In genomic region chr12:102062419-102062806, GRCh38 we compare ENCODE assay signal across 8 cellular contexts. TPM values are rescaled to one million over a fixed set of nuclear protein-coding genes. Genes with fewer than 3 reads are reported as not detected.
DNase-seq lines count a peak whose midpoint lies in the region; ATAC-seq, FAIRE-seq and TF ChIP-seq lines count a peak whose summit lies in the region.

No MANE protein-coding gene starts in this region.

- H3K4me3 ChIP-seq in ACC112 (ENCODE audit: low read depth, low read length): peak overlapping the region; percentile 89
- H3K4me3 ChIP-seq in HUES48 (ENCODE audit: low read depth, low read length): peak overlapping the region; percentile 95
- H3K4me3 ChIP-seq in GM12878: no peak overlapping the region
- H3K4me3 ChIP-seq in naive thymus-derived CD4-positive, alpha-beta T cell (ENCODE audit: low read length): no peak overlapping the region

- peak overlapping the region; percentile 94 to 100 (median 99) for H3K27ac Mint-ChIP-seq in naive thymus-derived CD4-positive, alpha-beta T cell

- POLR2A ChIA-PET in GM12878 (lab: Charles Lee): interaction anchor here (0.6 to 2.2 kb wide), 8 partner anchors 18 to 172 kb away, joined by 3 to 9 read pairs (median 4); partner anchors contain the start of genes NUP37 and PARPBP
- POLR2A ChIA-PET in naive thymus-derived CD4-positive, alpha-beta T cell (lab: Charles Lee): interaction anchor here (0.8 to 2.4 kb wide), 6 partner anchors 13 to 654 kb away, joined by 3 to 16 read pairs (median 5); partner anchors contain the start of genes ARL1, NUP37 and PARPBP

- TF ChIP-seq POLR2A in GM12878 (IDR thresholded peaks at IDR 0.05; ENCODE audit: low read depth, low read length): no peak

- H3K9me3 ChIP-seq in HUES48 (ENCODE audit: control insufficient read depth, insufficient read depth, low read length) (no peaks in the 10 kb centered on the region), GM12878 (replicated peaks; ENCODE audit: control insufficient read depth, insufficient read depth, low read length) (no peaks in the 10 kb centered on the region)
- no peaks in the 10 kb centered on the region for H3K9me3 ChIP-seq in naive thymus-derived CD4-positive, alpha-beta T cell (ENCODE audit: control insufficient read depth in 2 of 3, low read length in 3 of 3)

- peak overlapping the region; percentile 84 to 99 (median 97) for H3K4me3 Mint-ChIP-seq in naive thymus-derived CD4-positive, alpha-beta T cell

- peaks cover 0 to 21% (median 5%) of the 10 kb centered on the region in 5 donors for H3K27me3 Mint-ChIP-seq in naive thymus-derived CD4-positive, alpha-beta T cell

- H3K79me2 ChIP-seq in ACC112 (ENCODE audit: control insufficient read depth, insufficient read depth, low read length, unreplicated experiment) (peaks cover 9% of the 10 kb centered on the region), GM12878 (ENCODE audit: control insufficient read depth, insufficient read depth, low read length) (peaks cover 6% of the 10 kb centered on the region)

- H3K4me1 ChIP-seq in ACC112 (ENCODE audit: control insufficient read depth, insufficient read depth, low read length, unreplicated experiment): peaks cover 3% of the 10 kb centered on the region
- H3K4me1 ChIP-seq in HUES48 (ENCODE audit: control insufficient read depth, insufficient read depth, low read length): no peaks in the 10 kb centered on the region
- H3K4me1 ChIP-seq in GM12878 (ENCODE audit: control insufficient read depth, insufficient read depth, low read length): peaks cover 10% of the 10 kb centered on the region; the same call in 1 of the 2 replicates
- H3K4me1 ChIP-seq in naive thymus-derived CD4-positive, alpha-beta T cell (ENCODE audit: control insufficient read depth in 2 of 2, insufficient read depth in 2 of 2, low read length in 2 of 2): peaks cover 16 to 17% of the 10 kb centered on the region in 2 donors

- in situ Hi-C loops in GM12878 (cut with MboI): no loop called here

- no peak for TF ChIP-seq CTCF in GM12878 (IDR thresholded peaks at IDR 0.05 in 2 of 3, conservative IDR thresholded peaks at IDR 0.05 in 1 of 3; ENCODE audit: control insufficient read depth in 2 of 3, extremely low read depth in 1 of 3, insufficient read depth in 1 of 3, low read depth in 3 of 3, low read length in 3 of 3)

- 72% methylated on average over 11 of the region's 11 CpGs for WGBS in GM12878 (ENCODE audit: insufficient coverage, insufficient replicate concordance, low lambda C conversion rate, missing lambda C conversion rate)

- DNase-seq in GM12878 (ENCODE audit: low read depth, low spot score) (no peak), GM03348 (ENCODE audit: low spot score) (no peak)
- DNase-seq in naive thymus-derived CD4-positive, alpha-beta T cell: no peak

- no peak for FAIRE-seq in GM12878 (lab: Jason Lieb, UNC)

- H3K36me3 Mint-ChIP-seq in naive thymus-derived CD4-positive, alpha-beta T cell: peaks cover 0 to 28% (median 17%) of the 10 kb centered on the region in 5 donors

- H3K27ac ChIP-seq in ACC112 (ENCODE audit: low read depth, low read length) (no peak overlapping the region), HUES48 (ENCODE audit: low read depth, low read length) (no peak overlapping the region), GM12878 (ENCODE audit: control insufficient read depth, insufficient read depth) (peak overlapping the region; percentile 4; the same call in 1 of the 2 replicates)
- H3K27ac ChIP-seq in naive thymus-derived CD4-positive, alpha-beta T cell (ENCODE audit: low read depth, low read length): no peak overlapping the region

- H3K9me3 Mint-ChIP-seq in naive thymus-derived CD4-positive, alpha-beta T cell: peaks cover 0 to 1% (median 0%) of the 10 kb centered on the region in 11 donors

- no peaks in the 10 kb centered on the region for H4K20me1 ChIP-seq in GM12878 (ENCODE audit: control insufficient read depth, insufficient read depth)

- intact Hi-C loops in GM12878 (cut with micrococcal nuclease; ENCODE audit: unreplicated experiment): loop anchor here (5.0 to 10.0 kb wide), 3 partner anchors 60 to 288 kb away; partner anchors contain the start of genes NUP37 and PARPBP
- intact Hi-C loops in naive thymus-derived CD4-positive, alpha-beta T cell (cut with micrococcal nuclease): loop anchor here (1.0 to 10.0 kb wide), 20 partner anchors 58 to 1920 kb away; partner anchors contain the start of genes ACTR6 (in 2 of the 2), ARL1 (in 2 of the 2), DEPDC4 (in 2 of the 2) and DRAM1 (in 2 of the 2)

- H3K9ac ChIP-seq in HUES48 (ENCODE audit: low read depth, low read length) (no peak overlapping the region), GM12878 (ENCODE audit: control insufficient read depth, insufficient read depth, low read length) (peak overlapping the region; percentile 97; the same call in 1 of the 2 replicates)

- H2AFZ ChIP-seq in ACC112 (ENCODE audit: low read length, unreplicated experiment) (peak overlapping the region; percentile 26), GM12878 (ENCODE audit: control insufficient read depth, low read depth, low read length) (peak overlapping the region; percentile 86)

- CTCF ChIA-PET in GM12878 (lab: Yijun Ruan, JAX): interaction anchor here (1.2 to 1.6 kb wide), 3 partner anchors 121 to 144 kb away, joined by 3 to 5 read pairs (median 4); no protein-coding TSS in a partner anchor
- CTCF ChIA-PET in naive thymus-derived CD4-positive, alpha-beta T cell (lab: Charles Lee): no interaction called here

- ATAC-seq in GM12878 (no peak), GM21529 (IDR thresholded peaks at IDR 0.05; ENCODE audit: unreplicated experiment) (no peak), GM21528 (IDR thresholded peaks at IDR 0.05; ENCODE audit: low FRiP score, unreplicated experiment) (no peak), HG03196 (IDR thresholded peaks at IDR 0.05; ENCODE audit: unreplicated experiment) (no peak)
- ATAC-seq in naive thymus-derived CD4-positive, alpha-beta T cell: no peak

- H3K4me1 Mint-ChIP-seq in naive thymus-derived CD4-positive, alpha-beta T cell: peaks cover 14 to 54% (median 43%) of the 10 kb centered on the region in 7 donors

- H3K27me3 ChIP-seq in ACC112 (ENCODE audit: insufficient read depth, low read length): no peaks in the 10 kb centered on the region
- no peaks in the 10 kb centered on the region for H3K27me3 ChIP-seq in HUES48 (ENCODE audit: control insufficient read depth, insufficient read depth, low read length)
- no peaks in the 10 kb centered on the region for H3K27me3 ChIP-seq in GM12878 (replicated peaks in 1 of 2; ENCODE audit: control insufficient read depth in 2 of 2, insufficient read depth in 2 of 2, low read length in 1 of 2)
- H3K27me3 ChIP-seq in naive thymus-derived CD4-positive, alpha-beta T cell (ENCODE audit: control insufficient read depth in 2 of 2, insufficient read depth in 2 of 2, low read length in 2 of 2): no peaks in the 10 kb centered on the region

- H3K4me2 ChIP-seq in GM12878 (ENCODE audit: control insufficient read depth, insufficient read depth): peak overlapping the region; percentile 67

- H3K36me3 ChIP-seq in ACC112 (ENCODE audit: insufficient read depth, low read length): peaks cover 11% of the 10 kb centered on the region
- no peaks in the 10 kb centered on the region for H3K36me3 ChIP-seq in HUES48 (ENCODE audit: control insufficient read depth, insufficient read depth, low read length)
- H3K36me3 ChIP-seq in GM12878 (ENCODE audit: control insufficient read depth in 2 of 2, insufficient read depth in 2 of 2, low read length in 1 of 2): no peaks in the 10 kb centered on the region; a peak in 1 of 4 replicates
- H3K36me3 ChIP-seq in naive thymus-derived CD4-positive, alpha-beta T cell (ENCODE audit: control insufficient read depth in 2 of 3, insufficient read depth in 3 of 3, low read length in 3 of 3): peaks cover 0 to 3% (median 0%) of the 10 kb centered on the region in 3 experiments

- RAD21 ChIA-PET in GM12878 (lab: Charles Lee; ENCODE audit: unreplicated experiment): interaction anchor here (1.2 to 2.2 kb wide), 8 partner anchors 18 to 144 kb away, joined by 3 to 15 read pairs (median 4); no protein-coding TSS in a partner anchor

- no peak for TF ChIP-seq RAD21 in GM12878 (IDR thresholded peaks at IDR 0.05; ENCODE audit: insufficient read depth, low read depth, low read length)

- no peak for TF ChIP-seq EP300 in GM12878 (IDR thresholded peaks at IDR 0.05; ENCODE audit: borderline replicate concordance in 1 of 2, control insufficient read depth in 1 of 2, low read depth in 2 of 2, low read length in 2 of 2)

- BruUV-seq in GM12878 (replicated peaks; lab: Mats Ljungman, UMichigan): no TSS peak

- SMC1A ChIA-PET in GM12878 (lab: Charles Lee; ENCODE audit: uncharacterized antibody, unreplicated experiment): interaction anchor here (0.6 to 2.1 kb wide), 3 partner anchors 52 to 1857 kb away, joined by 3 to 11 read pairs (median 6); no protein-coding TSS in a partner anchor

RNA-seq across cellular contexts. Expression of gene WASHC3, which starts 0.6 kb away (rescaled TPM):
- total RNA-seq in GM12878 (2013; cell fraction: nucleolus; rRNA removed): 39.9 and 40.2 TPM in 2 replicates
- total RNA-seq in GM12878 (2014; rRNA removed) (40.3 and 42.8 TPM in 2 replicates), GM12878 (2014; rRNA removed; fragmentation: Illumina TruSeq; extraction: Trizol) (45.3 and 45.7 TPM in 2 replicates), GM12878 (2021) (18.8 and 22.3 TPM in 2 replicates)
- 35.0 TPM for polyA plus RNA-seq in GM12878 (2011; ENCODE audit: low read depth)
- polyA plus RNA-seq in GM12878 (2011; rRNA removed) (57.5 and 83.6 TPM in 2 replicates), GM12878 (2014; fragmentation: Illumina TruSeq; extraction: Trizol) (71.3 and 83.4 TPM in 2 replicates), GM12878 (2014; fragmentation: Nextera tagmentation; extraction: Ambion mirVana) (100 to 1,000 TPM in 1 of 2 experiments, 10 to 100 TPM in 1; 87.0 to 106 TPM), GM12878 (2014; rRNA removed) (35.8 and 44.3 TPM in 2 replicates), GM12878 (2016; fragmentation: Nextera tagmentation; extraction: Ambion mirVana) (10 to 100 TPM; 71.1 to 82.6 TPM)
- 35.0 and 39.1 TPM in 2 replicates for polyA plus RNA-seq in GM12878 (2011; cell fraction: cytosol; rRNA removed)
- polyA plus RNA-seq in GM12878 (2011; cell fraction: nucleus; rRNA removed): 17.1 and 26.3 TPM in 2 replicates
- polyA plus RNA-seq in GM12878 (2012): 24.7 and 32.4 TPM in 2 replicates
- 29.3 and 29.9 TPM in 2 replicates for polyA minus RNA-seq in GM12878 (2011; rRNA and poly(A)+ RNA removed)
- 12.2 and 13.8 TPM in 2 replicates for polyA minus RNA-seq in GM12878 (2011; cell fraction: cytosol; rRNA and poly(A)+ RNA removed)
- polyA minus RNA-seq in GM12878 (2011; cell fraction: nucleus; rRNA and poly(A)+ RNA removed): 16.2 and 19.9 TPM in 2 replicates
- 10 to 100 TPM; 32.8 to 59.6 (median 49.6) TPM for total RNA-seq in naive thymus-derived CD4-positive, alpha-beta T cell
- polyA plus RNA-seq in naive thymus-derived CD4-positive, alpha-beta T cell: 10 to 100 TPM; 76.3 to 87.9 TPM

RNA-seq across cellular contexts. Expression of gene NUP37, which starts 57.5 kb away (rescaled TPM):
- 50.1 and 53.3 TPM in 2 replicates for total RNA-seq in GM12878 (2013; cell fraction: nucleolus; rRNA removed)
- total RNA-seq in GM12878 (2014; rRNA removed): 51.8 and 62.6 TPM in 2 replicates
- total RNA-seq in GM12878 (2014; rRNA removed; fragmentation: Illumina TruSeq; extraction: Trizol): 85.8 and 91.1 TPM in 2 replicates
- total RNA-seq in GM12878 (2021): 58.8 and 69.1 TPM in 2 replicates
- 35.3 TPM for polyA plus RNA-seq in GM12878 (2011; ENCODE audit: low read depth)
- polyA plus RNA-seq in GM12878 (2011; rRNA removed): 93.6 and 140 TPM in 2 replicates
- polyA plus RNA-seq in GM12878 (2011; cell fraction: cytosol; rRNA removed): 34.5 and 38.2 TPM in 2 replicates
- 35.2 and 43.7 TPM in 2 replicates for polyA plus RNA-seq in GM12878 (2011; cell fraction: nucleus; rRNA removed)
- polyA plus RNA-seq in GM12878 (2012): 38.9 and 48.0 TPM in 2 replicates
- polyA plus RNA-seq in GM12878 (2014; fragmentation: Illumina TruSeq; extraction: Trizol): 106 and 129 TPM in 2 replicates
- polyA plus RNA-seq in GM12878 (2014; fragmentation: Nextera tagmentation; extraction: Ambion mirVana): 100 to 1,000 TPM; 191 to 250 TPM
- 46.8 and 58.3 TPM in 2 replicates for polyA plus RNA-seq in GM12878 (2014; rRNA removed)
- 100 to 1,000 TPM; 127 to 133 TPM for polyA plus RNA-seq in GM12878 (2016; fragmentation: Nextera tagmentation; extraction: Ambion mirVana)
- 29.4 and 49.5 TPM in 2 replicates for polyA minus RNA-seq in GM12878 (2011; rRNA and poly(A)+ RNA removed)
- 11.7 and 14.7 TPM in 2 replicates for polyA minus RNA-seq in GM12878 (2011; cell fraction: cytosol; rRNA and poly(A)+ RNA removed)
- polyA minus RNA-seq in GM12878 (2011; cell fraction: nucleus; rRNA and poly(A)+ RNA removed): 12.9 and 20.0 TPM in 2 replicates
- total RNA-seq in naive thymus-derived CD4-positive, alpha-beta T cell: 10 to 100 TPM; 11.9 to 47.5 (median 18.5) TPM
- polyA plus RNA-seq in naive thymus-derived CD4-positive, alpha-beta T cell: 10 to 100 TPM; 32.9 to 34.0 TPM

RNA-seq across cellular contexts. Expression of gene PARPBP, which starts 57.6 kb away (rescaled TPM):
- 93.5 and 99.9 TPM in 2 replicates for total RNA-seq in GM12878 (2013; cell fraction: nucleolus; rRNA removed)
- 24.9 and 28.2 TPM in 2 replicates for total RNA-seq in GM12878 (2014; rRNA removed)
- 33.8 and 36.9 TPM in 2 replicates for total RNA-seq in GM12878 (2014; rRNA removed; fragmentation: Illumina TruSeq; extraction: Trizol)
- 21.2 TPM in 2 replicates for total RNA-seq in GM12878 (2021)
- polyA plus RNA-seq in GM12878 (2011; ENCODE audit: low read depth): 5.5 TPM
- 33.7 and 51.4 TPM in 2 replicates for polyA plus RNA-seq in GM12878 (2011; rRNA removed)
- 7.4 and 7.6 TPM in 2 replicates for polyA plus RNA-seq in GM12878 (2011; cell fraction: cytosol; rRNA removed)
- 27.5 and 28.4 TPM in 2 replicates for polyA plus RNA-seq in GM12878 (2011; cell fraction: nucleus; rRNA removed)
- 9.5 and 14.3 TPM in 2 replicates for polyA plus RNA-seq in GM12878 (2012)
- 31.2 and 39.3 TPM in 2 replicates for polyA plus RNA-seq in GM12878 (2014; fragmentation: Illumina TruSeq; extraction: Trizol)
- 10 to 100 TPM; 29.2 to 40.3 TPM for polyA plus RNA-seq in GM12878 (2014; fragmentation: Nextera tagmentation; extraction: Ambion mirVana)
- polyA plus RNA-seq in GM12878 (2014; rRNA removed): 14.6 and 20.3 TPM in 2 replicates
- 10 to 100 TPM; 55.6 to 57.7 TPM for polyA plus RNA-seq in GM12878 (2016; fragmentation: Nextera tagmentation; extraction: Ambion mirVana)
- polyA minus RNA-seq in GM12878 (2011; rRNA and poly(A)+ RNA removed): 26.6 and 28.7 TPM in 2 replicates
- polyA minus RNA-seq in GM12878 (2011; cell fraction: cytosol; rRNA and poly(A)+ RNA removed): 4.8 and 7.1 TPM in 2 replicates
- polyA minus RNA-seq in GM12878 (2011; cell fraction: nucleus; rRNA and poly(A)+ RNA removed): 50.7 and 77.7 TPM in 2 replicates
- 10 to 100 TPM in 1 of 5 experiments, 1 to 10 TPM in 4; 1.1 to 21.5 (median 1.5) TPM for total RNA-seq in naive thymus-derived CD4-positive, alpha-beta T cell
- 1 to 10 TPM; 1.7 to 2.2 TPM for polyA plus RNA-seq in naive thymus-derived CD4-positive, alpha-beta T cell

Comparison
In these comparisons a context has a peak if more than half of its experiments do, and no peak if none do; other contexts are left out.
1. H3K4me3 ChIP-seq: peak in ACC112 (single experiment) and HUES48 (single experiment); none in GM12878 (single experiment) and naive thymus-derived CD4-positive, alpha-beta T cell (single experiment).